In genomic region chrX:154397888-154398667, GRCh38 we compare ENCODE assay signal across 8 cellular contexts. TPM values are rescaled to one million over a fixed set of nuclear protein-coding genes. Genes with fewer than 3 reads are reported as not detected.
DNase-seq lines count a peak whose midpoint lies in the region; ATAC-seq and TF ChIP-seq lines count a peak whose summit lies in the region.

RPL10 (plus strand) TSS chrX:154398377; CDS start chrX:154398520, 143 bp downstream.

- intact Hi-C loops in testis (cut with DNase I; ENCODE audit: low total_unique reads) = no loop called here

- peaks cover 5% of the 10 kb centered on the region for H3K4me1 Mint-ChIP-seq in activated naive CD8-positive, alpha-beta T cell treated with anti-CD3 and anti-CD28 coated beads, Interleukin-2, amount 10 ng/mL, durations not matched to agents 7 days and 5 days
- H3K4me1 Mint-ChIP-seq in glutamatergic neuron (ENCODE audit: low read depth, unreplicated experiment) = peaks cover 3% of the 10 kb centered on the region

- peak within 1 kb of the TSS; percentile 22 for H2AFZ ChIP-seq in osteoblast (ENCODE audit: low read length)

- peaks cover 3% of the 10 kb centered on the region for H3K4me1 ChIP-seq in osteoblast (ENCODE audit: insufficient read depth, low read length)
- H3K4me1 ChIP-seq in testis = no peaks in the 10 kb centered on the region

- peak within 1 kb of the TSS; percentile 97 for H3K4me3 Mint-ChIP-seq in activated naive CD8-positive, alpha-beta T cell treated with anti-CD3 and anti-CD28 coated beads, Interleukin-2, amount 10 ng/mL, durations not matched to agents 7 days and 5 days
- peak within 1 kb of the TSS; percentile 99 for H3K4me3 Mint-ChIP-seq in glutamatergic neuron (ENCODE audit: unreplicated experiment)

- H3K27ac ChIP-seq in osteoblast (ENCODE audit: low read depth, low read length) (peak within 1 kb of the TSS; percentile 91), testis (peak within 1 kb of the TSS; percentile 91 to 95)

- H3K27me3 Mint-ChIP-seq in activated naive CD8-positive, alpha-beta T cell treated with anti-CD3 and anti-CD28 coated beads, Interleukin-2, amount 10 ng/mL, durations not matched to agents 7 days and 5 days = no peaks in the 10 kb centered on the region
- H3K27me3 Mint-ChIP-seq in glutamatergic neuron (ENCODE audit: unreplicated experiment) = peaks cover 11% of the 10 kb centered on the region

- peak; percentile 98 for DNase-seq in GM12865 (ENCODE audit: low read depth)
- peak; percentile 69 for DNase-seq in NCI-H1417 treated with DMSO at 0.1 percent for 48 hours (lab: John Stamatoyannopoulos, UW)
- DNase-seq in SW 1271 (lab: John Stamatoyannopoulos, UW) = peak; percentile 76 to 95
- peak; percentile 87 for DNase-seq in activated naive CD8-positive, alpha-beta T cell treated with anti-CD3 and anti-CD28 coated beads, Interleukin-2, amount 10 ng/mL, durations not matched to agents 7 days and 5 days
- DNase-seq in glutamatergic neuron = peak; percentile 90
- peak; percentile 98 for DNase-seq in osteoblast (ENCODE audit: insufficient read length, low spot score, missing footprints)
- DNase-seq in testis = peak; percentile 94

- H3K4me3 ChIP-seq in GM12865 (ENCODE audit: low read depth, low read length) (peak within 1 kb of the TSS; percentile 83), osteoblast (ENCODE audit: insufficient read depth, low read length) (peak within 1 kb of the TSS; percentile 79), testis (peak within 1 kb of the TSS; percentile 74 to 86)

- H4K20me1 ChIP-seq in osteoblast (ENCODE audit: insufficient read depth, low read length) = peaks cover 20% of the 10 kb centered on the region

- TF ChIP-seq POLR2A in testis (IDR thresholded peaks at IDR 0.05) = peak; percentile 23

- POLR2A ChIA-PET in activated naive CD8-positive, alpha-beta T cell treated with anti-CD3 and anti-CD28 coated beads, Interleukin-2, amount 10 ng/mL, durations not matched to agents 7 days and 5 days (lab: Charles Lee) = interaction anchor here (0.6 to 5.9 kb wide), 23 partner anchors 13 to 343 kb away, joined by 3 to 72 read pairs (median 5); partner anchors contain the start of genes ATP6AP1, DNASE1L1, EMD and FAM3A

- no peaks in the 10 kb centered on the region for H3K9me3 Mint-ChIP-seq in activated naive CD8-positive, alpha-beta T cell treated with anti-CD3 and anti-CD28 coated beads, Interleukin-2, amount 10 ng/mL, durations not matched to agents 7 days and 5 days
- peaks cover 14% of the 10 kb centered on the region for H3K9me3 Mint-ChIP-seq in glutamatergic neuron (ENCODE audit: unreplicated experiment)

- H3K27ac Mint-ChIP-seq in activated naive CD8-positive, alpha-beta T cell treated with anti-CD3 and anti-CD28 coated beads, Interleukin-2, amount 10 ng/mL, durations not matched to agents 7 days and 5 days = peak within 1 kb of the TSS; percentile 100
- H3K27ac Mint-ChIP-seq in glutamatergic neuron (ENCODE audit: unreplicated experiment) = peak within 1 kb of the TSS; percentile 99

- H3K27me3 ChIP-seq in osteoblast (ENCODE audit: insufficient read depth, low read length) (no peaks in the 10 kb centered on the region), testis (no peaks in the 10 kb centered on the region)

- peak within 1 kb of the TSS; percentile 85 for H3K4me2 ChIP-seq in osteoblast (ENCODE audit: insufficient read depth, low read length)

- TF ChIP-seq CTCF in GM12865 (IDR thresholded peaks at IDR 0.05; ENCODE audit: insufficient read depth, low read depth, low read length, missing control alignments) (no peak), glutamatergic neuron (IDR thresholded peaks at IDR 0.05; ENCODE audit: partially characterized antibody, unreplicated experiment) (no peak), osteoblast (IDR thresholded peaks at IDR 0.05; ENCODE audit: extremely low read depth, low read depth, low read length) (no peak), testis (IDR thresholded peaks at IDR 0.05) (no peak)

- peaks cover 20% of the 10 kb centered on the region for H3K79me2 ChIP-seq in osteoblast (ENCODE audit: insufficient read depth, low read length)

- H3K36me3 ChIP-seq in osteoblast (ENCODE audit: insufficient read depth, low read length) (peaks cover 30% of the 10 kb centered on the region), testis (ENCODE audit: low read depth, missing control alignments) (no peaks in the 10 kb centered on the region)

- ATAC-seq in HG02763 (IDR thresholded peaks at IDR 0.05; ENCODE audit: unreplicated experiment) = peak; percentile 77
- ATAC-seq in activated naive CD8-positive, alpha-beta T cell treated with anti-CD3 and anti-CD28 coated beads, Interleukin-2, amount 10 ng/mL, durations not matched to agents 7 days and 5 days (ENCODE audit: low read depth) = peak; percentile 86

- 0% methylated on average over 14 to 19 of the region's 69 CpGs for WGBS in testis, 2 donors

- H3K9me3 ChIP-seq in osteoblast (ENCODE audit: low read depth, low read length) (no peaks in the 10 kb centered on the region), testis (no peaks in the 10 kb centered on the region)

- peaks cover 13% of the 10 kb centered on the region for H3K36me3 Mint-ChIP-seq in activated naive CD8-positive, alpha-beta T cell treated with anti-CD3 and anti-CD28 coated beads, Interleukin-2, amount 10 ng/mL, durations not matched to agents 7 days and 5 days
- peaks cover 5% of the 10 kb centered on the region for H3K36me3 Mint-ChIP-seq in glutamatergic neuron (ENCODE audit: unreplicated experiment)

RNA-seq across cellular contexts. Expression of gene RPL10, which starts in this region (rescaled TPM):
- total RNA-seq in activated naive CD8-positive, alpha-beta T cell treated with anti-CD3 and anti-CD28 coated beads, Interleukin-2, amount 10 ng/mL, durations not matched to agents 7 days and 5 days = 1,000 to 10,000 TPM; 2,867 to 2,975 TPM
- total RNA-seq in glutamatergic neuron (ENCODE audit: unreplicated experiment) (1,779 TPM), osteoblast (1,832 and 2,517 TPM in 2 replicates), testis (1,000 to 10,000 TPM in 1 of 2 donors, 100 to 1,000 TPM in 1; 925 to 1,913 TPM)
- polyA plus RNA-seq in testis (ENCODE audit: insufficient read depth, low read depth, low replicate concordance) = 1,423 TPM

Comparison
In these comparisons a context has a peak if more than half of its experiments do, and no peak if none do; other contexts are left out.
1. Peak in every context shown above with its lines: DNase-seq, ATAC-seq, H3K4me3 ChIP-seq and H3K27ac ChIP-seq.